In genomic region chr2:219250044-219250781, GRCh38 we compare ENCODE assay signal across 9 cellular contexts. TPM values are rescaled to one million over a fixed set of nuclear protein-coding genes. Genes with fewer than 3 reads are reported as not detected.
DNase-seq lines count a peak whose midpoint lies in the region; ATAC-seq and TF ChIP-seq lines count a peak whose summit lies in the region.
"Had no signal": no experiment of that assay in that cellular context is flagged by ENCODE, and none has a peak within 500 bp of the region (broad histone marks: within the 10 kb centered on the region; RNA-seq: fewer than 3 reads in every experiment).

No MANE protein-coding gene starts in this region.

- DNase-seq in heart right ventricle (no peak), cardiac septum (ENCODE audit: low spot score) (no peak), adipocyte (ENCODE audit: low read depth) (peak; percentile 22), NCI-H2196 treated with DMSO at 0.1 percent for 48 hours (lab: John Stamatoyannopoulos, UW; ENCODE audit: unreplicated experiment) (no peak)
- DNase-seq in central memory CD4-positive, alpha-beta T cell, result no peak
- DNase-seq: H7 had no signal

- H3K27me3 ChIP-seq in heart right ventricle, result peaks cover 0 to under 1% (median 0%) of the 10 kb centered on the region in 7 donors
- H3K27me3 ChIP-seq in adipocyte (replicated peaks; ENCODE audit: control insufficient read depth, insufficient read depth, low read length), result no peaks in the 10 kb centered on the region

- ATAC-seq in heart right ventricle (no peak), GM21786 (IDR thresholded peaks at IDR 0.05; ENCODE audit: unreplicated experiment) (no peak)

- H3K4me1 ChIP-seq in heart right ventricle (peaks cover 35 to 92% (median 75%) of the 10 kb centered on the region in 9 donors), adipocyte (ENCODE audit: control insufficient read depth, insufficient read depth, low read length) (peaks cover 64% of the 10 kb centered on the region), mesodermal cell (ENCODE audit: control insufficient read depth, insufficient read depth, low read length, poor library complexity, severe bottlenecking) (peaks cover 42% of the 10 kb centered on the region), urinary bladder (ENCODE audit: insufficient read depth) (no peaks in the 10 kb centered on the region)

- H3K9me3 ChIP-seq in heart right ventricle (no peaks in the 10 kb centered on the region), adipocyte (ENCODE audit: control insufficient read depth, low read length) (no peaks in the 10 kb centered on the region), mesodermal cell (ENCODE audit: control insufficient read depth, low read length) (no peaks in the 10 kb centered on the region)

- intact Hi-C loops in heart right ventricle (cut with DNase I), result no loop called here
- intact Hi-C loops in cardiac septum (cut with DNase I), result no loop called here

- H3K27ac ChIP-seq in heart right ventricle, result peak overlapping the region; percentile 24 to 99 (median 76)
- peak overlapping the region; percentile 85 for H3K27ac ChIP-seq in mesodermal cell (ENCODE audit: low read depth, low read length, severe bottlenecking)
- peak overlapping the region; percentile 71 for H3K27ac ChIP-seq in urinary bladder (ENCODE audit: low read depth)

- H3K36me3 ChIP-seq in heart right ventricle (peaks cover 0 to 43% (median 7%) of the 10 kb centered on the region in 9 donors), adipocyte (ENCODE audit: control insufficient read depth, insufficient read depth, low read length, severe bottlenecking) (peaks cover 13% of the 10 kb centered on the region), mesodermal cell (ENCODE audit: control insufficient read depth, insufficient read depth, low read length) (peaks cover 18% of the 10 kb centered on the region), urinary bladder (ENCODE audit: insufficient read depth) (no peaks in the 10 kb centered on the region)

- TF ChIP-seq CTCF in heart right ventricle (IDR thresholded peaks at IDR 0.05), result no peak

- peak overlapping the region in 3 of 10 donors; percentile 2 to 22 (median 17) for H3K4me3 ChIP-seq in heart right ventricle
- peak overlapping the region; percentile 44 for H3K4me3 ChIP-seq in adipocyte (ENCODE audit: low read length)
- no peak overlapping the region for H3K4me3 ChIP-seq in mesodermal cell (ENCODE audit: extremely low read depth, insufficient read depth, low read length, poor library complexity, severe bottlenecking)
- H3K4me3 ChIP-seq in urinary bladder (ENCODE audit: low read depth, low read length), result no peak overlapping the region

- 90 to 91% methylated on average over 22 of the region's 22 CpGs for WGBS in heart right ventricle, 2 donors
- 92 to 94% methylated on average over 22 of the region's 22 CpGs for WGBS in mesodermal cell (ENCODE audit: insufficient coverage in 2 of 2), 2 experiments
- 75% methylated on average over 22 of the region's 22 CpGs for WGBS in urinary bladder

- peak overlapping the region; percentile 77 for H3K9ac ChIP-seq in adipocyte (ENCODE audit: low read length)

RNA-seq across cellular contexts. Expression of gene TUBA4B, which starts 2.8 kb away (rescaled TPM):
- total RNA-seq in heart right ventricle (not detected), cardiac septum (not detected), urinary bladder (not detected)
- polyA plus RNA-seq in heart right ventricle (not detected), urinary bladder (not detected)
- not detected for polyA plus RNA-seq in mesodermal cell (2013, experiment 1 of 2)
- polyA plus RNA-seq in mesodermal cell (2013, experiment 2 of 2), result not detected

RNA-seq across cellular contexts. Expression of gene TUBA4A, which starts 3.5 kb away (rescaled TPM):
- total RNA-seq in heart right ventricle (100 to 1,000 TPM in 7 of 10 donors, 10 to 100 TPM in 3; 76.0 to 245 (median 145) TPM), cardiac septum (164 TPM), urinary bladder (4.8 TPM)
- polyA plus RNA-seq in heart right ventricle (100 to 1,000 TPM in 1 of 2 donors, 10 to 100 TPM in 1; 61.0 to 341 TPM), urinary bladder (41.9 TPM)
- 4.9 TPM for polyA plus RNA-seq in mesodermal cell (2013, experiment 1 of 2)
- 2.5 TPM for polyA plus RNA-seq in mesodermal cell (2013, experiment 2 of 2)

RNA-seq across cellular contexts. Expression of gene STK16, which starts 4.9 kb away (rescaled TPM):
- total RNA-seq in heart right ventricle (10 to 100 TPM; 14.6 to 23.1 (median 19.7) TPM), cardiac septum (16.3 TPM), urinary bladder (11.2 TPM)
- polyA plus RNA-seq in heart right ventricle (10 to 100 TPM; 12.9 to 26.7 TPM), urinary bladder (36.3 TPM)
- polyA plus RNA-seq in mesodermal cell (2013, experiment 1 of 2), result 32.8 TPM
- polyA plus RNA-seq in mesodermal cell (2013, experiment 2 of 2), result 29.1 TPM

RNA-seq across cellular contexts. Expression of gene GLB1L, which starts 5.0 kb away (rescaled TPM):
- 1 to 10 TPM; 1.6 to 5.2 (median 2.6) TPM for total RNA-seq in heart right ventricle
- polyA plus RNA-seq in heart right ventricle, result 1 to 10 TPM; 1.5 to 2.1 TPM
- 2.0 TPM for total RNA-seq in cardiac septum
- polyA plus RNA-seq in mesodermal cell (2013, experiment 1 of 2), result 5.2 TPM
- 7.6 TPM for polyA plus RNA-seq in mesodermal cell (2013, experiment 2 of 2)
- 12.0 TPM for total RNA-seq in urinary bladder
- polyA plus RNA-seq in urinary bladder, result 6.5 TPM

RNA-seq across cellular contexts. Expression of gene ANKZF1, which starts 20.6 kb away (rescaled TPM):
- total RNA-seq in heart right ventricle, result 10 to 100 TPM; 16.4 to 36.8 (median 25.5) TPM
- polyA plus RNA-seq in heart right ventricle, result 10 to 100 TPM; 12.7 to 44.7 TPM
- total RNA-seq in cardiac septum, result 22.4 TPM
- polyA plus RNA-seq in mesodermal cell (2013, experiment 1 of 2), result 44.8 TPM
- polyA plus RNA-seq in mesodermal cell (2013, experiment 2 of 2), result 41.9 TPM
- 30.6 TPM for total RNA-seq in urinary bladder
- 22.3 TPM for polyA plus RNA-seq in urinary bladder

Comparison
In these comparisons a context has a peak if more than half of its experiments do, and no peak if none do; other contexts are left out.
1. RNA of gene TUBA4A, which starts 3.5 kb away (total RNA-seq): 76.0 to 245 TPM in heart right ventricle and 164 TPM in cardiac septum (single experiment); 4.8 TPM in urinary bladder (single experiment); every median in the first group is over 10 times any median in the second.
2. Peak in every context shown above with its lines, with median percentiles within 50 percentile points of each other: H3K27ac ChIP-seq.